Comparison of ENCODE assay signal across 14 cellular contexts in the genomic region with DNA sequence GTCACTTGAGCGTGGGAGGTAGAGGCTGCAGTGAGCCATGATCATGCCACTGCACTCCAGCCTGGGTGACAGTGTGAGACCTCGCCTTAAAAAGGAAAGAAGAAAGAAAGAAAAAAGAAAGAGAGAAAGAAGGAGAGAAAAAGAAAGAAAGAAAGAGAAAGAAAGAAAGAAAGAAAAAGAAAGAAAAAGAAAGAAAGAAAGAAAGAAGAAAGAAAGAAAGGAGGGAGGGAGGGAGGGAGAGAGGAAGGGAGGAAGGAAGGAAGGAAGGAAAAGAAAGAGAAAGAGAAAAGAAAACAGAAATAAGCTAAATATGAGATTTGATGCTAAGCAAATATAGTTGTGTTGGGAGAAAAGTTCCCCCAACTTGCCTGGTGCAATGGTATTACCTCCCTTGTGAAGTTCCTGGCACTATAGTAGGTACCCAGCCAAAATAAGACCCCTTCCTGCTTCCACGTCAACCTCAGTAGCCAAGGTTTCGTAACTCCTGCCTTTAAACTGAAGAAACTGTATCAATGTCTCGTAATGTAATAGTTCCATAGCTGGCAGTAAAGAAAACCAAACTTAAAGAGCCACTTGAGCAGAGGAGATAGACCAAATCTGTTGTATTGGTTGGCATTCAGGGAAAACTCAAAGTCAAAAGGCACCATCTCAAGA.
DNase-seq lines count a peak whose midpoint lies in the region; ATAC-seq and TF ChIP-seq lines count a peak whose summit lies in the region.
"Had no signal": no experiment of that assay in that cellular context is flagged by ENCODE, and none has a peak within 500 bp of the region (broad histone marks: within the 10 kb centered on the region; RNA-seq: fewer than 3 reads in every experiment).

No MANE protein-coding gene starts in this region.

- H3K27me3 ChIP-seq in DND-41 (ENCODE audit: insufficient read depth, low read length, poor library complexity) = no peaks in the 10 kb centered on the region
- H3K27me3 ChIP-seq in duodenal mucosa (ENCODE audit: control insufficient read depth in 1 of 2, insufficient read depth in 2 of 2, low read length in 2 of 2) = no peaks in the 10 kb centered on the region

- no peak overlapping the region for H3K4me3 Mint-ChIP-seq in stimulated activated effector memory CD8-positive, alpha-beta T cell treated with anti-CD3 and anti-CD28 coated beads, Interleukin-12 subunit alpha, Interleukin-12 subunit beta, amount 100 ng/mL, for 72 hours
- H3K4me3 Mint-ChIP-seq: activated T-cell treated with anti-CD3 and anti-CD28 coated beads, Interleukin-2, amount 50 U/mL, for 4 hours had no signal

- H3K9me3 ChIP-seq in DND-41 (ENCODE audit: insufficient read depth, low read length, severe bottlenecking) = no peaks in the 10 kb centered on the region
- no peaks in the 10 kb centered on the region for H3K9me3 ChIP-seq in duodenal mucosa (ENCODE audit: control insufficient read depth in 1 of 2, low read length in 2 of 2)

- no peaks in the 10 kb centered on the region for H3K36me3 Mint-ChIP-seq in stimulated activated effector memory CD8-positive, alpha-beta T cell treated with anti-CD3 and anti-CD28 coated beads, Interleukin-12 subunit alpha, Interleukin-12 subunit beta, amount 100 ng/mL, for 72 hours

- H3K27ac ChIP-seq in DND-41 (ENCODE audit: low read length) = no peak overlapping the region
- H3K27ac ChIP-seq in duodenal mucosa (ENCODE audit: low read depth, low read length) = no peak overlapping the region

- no peak for DNase-seq in DND-41
- DNase-seq in GM20000 (ENCODE audit: low spot score) = no peak
- no peak for DNase-seq in putamen (ENCODE audit: low spot score)
- DNase-seq in stimulated activated effector memory CD8-positive, alpha-beta T cell treated with anti-CD3 and anti-CD28 coated beads, Interleukin-12 subunit alpha, Interleukin-12 subunit beta, amount 100 ng/mL, for 72 hours (ENCODE audit: low spot score in 2 of 2) = no peak
- DNase-seq: activated T-cell treated with anti-CD3 and anti-CD28 coated beads, Interleukin-2, amount 50 U/mL, for 4 hours; glutamatergic neuron; islet precursor cell; NCI-H82; SHP77 treated with DMSO at 0.1 percent for 48 hours; T1000 had no signal

- no peaks in the 10 kb centered on the region for H4K20me1 ChIP-seq in DND-41 (ENCODE audit: insufficient read depth, low read length)

- no peak overlapping the region for H3K9ac ChIP-seq in DND-41 (ENCODE audit: low read depth, low read length)
- no peak overlapping the region for H3K9ac ChIP-seq in duodenal mucosa (ENCODE audit: low read depth in 1 of 2, low read length in 2 of 2)

- H3K27ac Mint-ChIP-seq in stimulated activated effector memory CD8-positive, alpha-beta T cell treated with anti-CD3 and anti-CD28 coated beads, Interleukin-12 subunit alpha, Interleukin-12 subunit beta, amount 100 ng/mL, for 72 hours = no peak overlapping the region

- ATAC-seq in DND-41 (ENCODE audit: insufficient read depth, low read depth) (no peak), GM21529 (IDR thresholded peaks at IDR 0.05; ENCODE audit: unreplicated experiment) (peak; percentile 2), HG03342 (IDR thresholded peaks at IDR 0.05; ENCODE audit: unreplicated experiment) (peak; percentile 4), HG02623 (IDR thresholded peaks at IDR 0.05; ENCODE audit: unreplicated experiment) (no peak)
- ATAC-seq in stimulated activated effector memory CD8-positive, alpha-beta T cell treated with anti-CD3 and anti-CD28 coated beads, Interleukin-12 subunit alpha, Interleukin-12 subunit beta, amount 100 ng/mL, for 72 hours = no peak
- ATAC-seq: activated T-cell treated with anti-CD3 and anti-CD28 coated beads, Interleukin-2, amount 50 U/mL, for 4 hours had no signal

- H3K4me1 Mint-ChIP-seq in stimulated activated effector memory CD8-positive, alpha-beta T cell treated with anti-CD3 and anti-CD28 coated beads, Interleukin-12 subunit alpha, Interleukin-12 subunit beta, amount 100 ng/mL, for 72 hours = peaks cover 5% of the 10 kb centered on the region

- 0 out of 2 replicates have a peak overlapping the region, but pooled peaks have one; percentile 31 for H2AFZ ChIP-seq in DND-41 (ENCODE audit: low read depth, low read length)

- no peaks in the 10 kb centered on the region for H3K9me3 Mint-ChIP-seq in stimulated activated effector memory CD8-positive, alpha-beta T cell treated with anti-CD3 and anti-CD28 coated beads, Interleukin-12 subunit alpha, Interleukin-12 subunit beta, amount 100 ng/mL, for 72 hours
- H3K9me3 Mint-ChIP-seq: activated T-cell treated with anti-CD3 and anti-CD28 coated beads, Interleukin-2, amount 50 U/mL, for 4 hours had no signal

- H3K4me2 ChIP-seq in DND-41 (ENCODE audit: insufficient read depth, low read length) = no peak overlapping the region

- H3K36me3 ChIP-seq in DND-41 (ENCODE audit: insufficient read depth, low read length) (no peaks in the 10 kb centered on the region), duodenal mucosa (ENCODE audit: control insufficient read depth in 1 of 2, insufficient read depth in 2 of 2, low read length in 2 of 2) (no peaks in the 10 kb centered on the region)

- TF ChIP-seq CTCF in DND-41 (IDR thresholded peaks at IDR 0.05; ENCODE audit: borderline replicate concordance, extremely low read depth, low read length, poor library complexity, severe bottlenecking) = no peak
- TF ChIP-seq CTCF in GM20000 (IDR thresholded peaks at IDR 0.05; ENCODE audit: extremely low read depth, missing control alignments) = no peak

- no peaks in the 10 kb centered on the region for H3K79me2 ChIP-seq in DND-41 (ENCODE audit: insufficient read depth, low read length)

- H3K4me3 ChIP-seq in DND-41 (ENCODE audit: low read depth in 1 of 2, low read length in 2 of 2) (no peak overlapping the region), duodenal mucosa (ENCODE audit: low read depth in 1 of 2, low read length in 2 of 2) (peak overlapping the region; percentile 17 to 43)

- peaks cover under 1% of the 10 kb centered on the region; the same call in 1 of the 2 replicates for H3K4me1 ChIP-seq in DND-41 (ENCODE audit: insufficient read depth, low read length)
- H3K4me1 ChIP-seq in duodenal mucosa (ENCODE audit: control insufficient read depth in 1 of 2, insufficient read depth in 2 of 2, low read length in 2 of 2) = peaks cover 4 to 13% of the 10 kb centered on the region in 2 donors

Comparison
In these comparisons a context has a peak if more than half of its experiments do, and no peak if none do; other contexts are left out.
1. ATAC-seq: peak in GM21529 (single experiment) and HG03342 (single experiment); none in DND-41 (single experiment), HG02623 (single experiment) and stimulated activated effector memory CD8-positive, alpha-beta T cell treated with anti-CD3 and anti-CD28 coated beads, Interleukin-12 subunit alpha, Interleukin-12 subunit beta, amount 100 ng/mL, for 72 hours (single experiment).
2. H3K4me3 ChIP-seq: peak in duodenal mucosa (2 of 2); none in DND-41 (0 of 2).